8 cellular contexts compared by ENCODE assay signal in genomic region chr6:36027501-36028087, GRCh38. TPM values are rescaled to one million over a fixed set of nuclear protein-coding genes. Genes with fewer than 3 reads are reported as not detected.
A peak's percentile ranks its signal among the peaks of the same experiment; 100 is the strongest.
DNase-seq lines count a peak whose midpoint lies in the region; ATAC-seq and TF ChIP-seq lines count a peak whose summit lies in the region.

Gene MAPK14, plus strand, starts transcription at chr6:36027808. Its CDS starts 350 bp downstream, at chr6:36028158.

- peaks cover 2% of the 10 kb centered on the region; the same call in 1 of the 2 replicates for H3K36me3 ChIP-seq in PC-9 (ENCODE audit: low read depth)

- peaks cover 8% of the 10 kb centered on the region for H3K4me1 ChIP-seq in PC-9 (replicated peaks; ENCODE audit: insufficient read depth)

- in situ Hi-C loops in KBM-7 (cut with MboI; ENCODE audit: low pct_unique_long_range_greater_than_20kb, low sequenced_read_pairs), result no loop called here

- H3K27me3 ChIP-seq in PC-9 (ENCODE audit: insufficient read depth, low read depth), result no peaks in the 10 kb centered on the region

- POLR2A ChIA-PET in PC-9 (lab: Charles Lee; ENCODE audit: unreplicated experiment), result interaction anchor here (0.6 to 1.0 kb wide), 5 partner anchors 105 to 1230 kb away, joined by 3 to 6 read pairs (median 5); partner anchors contain the start of gene TBC1D22B

- peak; percentile 75 for TF ChIP-seq CTCF in PC-9 (conservative IDR thresholded peaks at IDR 0.05)

- CTCF ChIA-PET in PC-9 (lab: Charles Lee), result interaction anchor here (0.6 to 0.7 kb wide), 4 partner anchors 38 to 733 kb away, joined by 3 to 6 read pairs (median 4); no protein-coding TSS in a partner anchor

- no TSS peak for BruUV-seq in PC-9 (replicated peaks; lab: Mats Ljungman, UMichigan)

- H3K9me3 ChIP-seq in PC-9 (ENCODE audit: insufficient read depth, low read depth), result no peaks in the 10 kb centered on the region

- ATAC-seq in GM21717 (IDR thresholded peaks at IDR 0.05; ENCODE audit: unreplicated experiment), result peak; percentile 82

- H3F3A ChIP-seq in PC-9 (ENCODE audit: insufficient read depth, low read depth), result peaks cover 19% of the 10 kb centered on the region; the same call in 1 of the 2 replicates

- H3K27ac ChIP-seq in PC-9, result peak within 1 kb of the TSS; percentile 87
- H3K27ac ChIP-seq in epithelial cell of prostate, result peak within 1 kb of the TSS; percentile 90

- H4K20me1 ChIP-seq in PC-9 (ENCODE audit: insufficient read depth), result 0 out of 2 replicates have a peak, but pooled peaks cover 4% of the 10 kb centered on the region

- H3K4me2 ChIP-seq in PC-9, result peak within 1 kb of the TSS; percentile 96

- intact Hi-C loops in PC-9 (cut with micrococcal nuclease; ENCODE audit: unreplicated experiment), result loop anchor here (1.0 to 5.0 kb wide), 6 partner anchors 55 to 590 kb away; partner anchors contain the start of genes BRPF3 and SRPK1

- H3K79me2 ChIP-seq in PC-9 (ENCODE audit: low read depth), result peaks cover 50% of the 10 kb centered on the region

- DNase-seq in DMS79 (lab: John Stamatoyannopoulos, UW) (peak; percentile 99), KBM-7 (peak; percentile 100), PC-9 (peak; percentile 98), epithelial cell of prostate (ENCODE audit: low read depth, low spot score) (peak; percentile 98), mucosa of gallbladder (ENCODE audit: low spot score) (peak; percentile 100)
- DNase-seq in activated T-cell treated with anti-CD3 and anti-CD28 coated beads, Interleukin-2, amount 50 U/mL, for 1 hour, result peak; percentile 96
- peak; percentile 94 to 96 for DNase-seq in stimulated activated CD8-positive, alpha-beta memory T cell treated with anti-CD3 and anti-CD28 coated beads, Interleukin-4, amount 100 ng/mL, for 4 hours (ENCODE audit: low read depth in 2 of 2, low spot score in 1 of 2)

- H3K4me3 ChIP-seq in PC-9, result peak within 1 kb of the TSS; percentile 85

- peak within 1 kb of the TSS; percentile 95 for H2AFZ ChIP-seq in PC-9

- no peaks in the 10 kb centered on the region for H3K9me2 ChIP-seq in PC-9 (ENCODE audit: insufficient read depth)

RNA-seq across cellular contexts. Expression of gene MAPK14, which starts in this region (rescaled TPM):
- total RNA-seq in PC-9 (2021) (60.4 and 70.7 TPM in 2 replicates), mucosa of gallbladder (62.7 TPM)

Comparison
In these comparisons a context has a peak if more than half of its experiments do, and no peak if none do; other contexts are left out.
1. Peak in every context shown above with its lines: DNase-seq, ATAC-seq, H3K4me3 ChIP-seq and H3K27ac ChIP-seq.